In the genomic region with DNA sequence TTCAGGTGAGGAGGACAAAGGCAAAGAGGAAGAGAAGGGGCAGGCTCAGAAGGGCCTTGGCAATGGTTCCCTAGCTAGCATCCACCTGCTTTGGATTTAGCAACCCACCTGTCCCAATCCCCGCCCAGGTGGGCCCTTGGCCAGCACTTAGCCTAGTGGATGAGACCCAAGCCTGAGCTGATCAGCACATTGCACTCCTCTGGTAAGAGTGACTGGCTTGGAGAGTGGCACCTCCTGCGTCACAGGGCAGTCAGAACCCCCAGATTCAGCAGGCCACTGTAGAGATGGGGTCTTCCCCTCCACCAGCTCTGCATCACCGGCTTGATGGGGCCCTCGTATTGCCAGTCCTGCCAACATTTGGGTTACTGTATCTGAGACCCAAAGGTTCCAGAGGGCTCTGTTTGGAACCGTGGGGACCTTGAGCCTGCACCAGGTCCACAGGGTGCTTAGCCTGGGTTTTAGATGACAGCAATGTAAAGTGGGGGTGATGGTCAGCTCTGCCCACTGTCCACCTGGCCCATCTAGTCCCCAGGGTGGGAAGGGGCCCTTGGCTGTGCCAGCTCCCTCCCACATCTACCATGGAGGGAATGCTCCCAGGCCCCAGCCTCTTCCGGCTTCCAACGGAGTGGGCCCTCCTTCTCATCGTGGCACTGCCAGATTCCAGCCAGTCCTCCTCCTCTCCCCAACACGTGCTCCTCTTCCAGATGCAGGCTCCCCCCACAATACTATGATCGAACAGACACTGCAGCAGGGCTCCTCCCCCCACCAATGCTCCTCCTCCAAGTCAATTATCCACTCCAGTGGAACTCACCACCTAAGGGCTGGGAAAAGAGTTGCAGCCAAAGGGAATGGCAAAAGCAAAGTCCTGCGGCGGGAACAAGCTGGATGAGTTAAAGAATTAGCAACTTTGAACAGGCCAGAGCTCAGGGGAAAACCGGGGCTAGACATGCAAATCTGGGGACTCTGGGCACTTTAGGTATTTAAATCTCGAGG, we compare ENCODE assay signal across 22 cellular contexts. TPM values are rescaled to one million over a fixed set of nuclear protein-coding genes. Genes with fewer than 3 reads are reported as not detected.
DNase-seq lines count a peak whose midpoint lies in the region; ATAC-seq, FAIRE-seq and TF ChIP-seq lines count a peak whose summit lies in the region.
"Had no signal": no experiment of that assay in that cellular context is flagged by ENCODE, and none has a peak within 500 bp of the region (broad histone marks: within the 10 kb centered on the region; RNA-seq: fewer than 3 reads in every experiment).

No MANE protein-coding gene starts in this region.

- H3K9me3 ChIP-seq in HepG2 (ENCODE audit: low read length) (no peaks in the 10 kb centered on the region), right lobe of liver (no peaks in the 10 kb centered on the region)
- H3K9me3 ChIP-seq: BE2C, HAP-1, MG63, Peyer's patch had no signal

- CTCF ChIA-PET in HepG2 (lab: Yijun Ruan, JAX; ENCODE audit: low intra/inter-chr PET ratio, low total read pairs) = no interaction called here

- H2BK15ac ChIP-seq in mesendoderm (replicated peaks; ENCODE audit: low read depth) = no peak overlapping the region

- no peak overlapping the region for H3K18ac ChIP-seq in mesendoderm (ENCODE audit: low read length)

- no peak overlapping the region for H3K23ac ChIP-seq in mesendoderm (ENCODE audit: low read length)

- no peak for TF ChIP-seq RAD21 in HepG2 (CRISPR knock-in tag; IDR thresholded peaks at IDR 0.05)

- peaks cover 0 to 31% of the 10 kb centered on the region in 2 experiments; a peak in 3 of 5 replicates for H3K27me3 ChIP-seq in HepG2 (ENCODE audit: control insufficient read depth in 1 of 2, insufficient read depth in 2 of 2, low read length in 2 of 2)
- no peaks in the 10 kb centered on the region for H3K27me3 ChIP-seq in right lobe of liver
- no peaks in the 10 kb centered on the region for H3K27me3 ChIP-seq in mesendoderm (ENCODE audit: insufficient read depth, low read length, poor library complexity)
- H3K27me3 ChIP-seq: BE2C, MG63, Peyer's patch had no signal

- H3K4ac ChIP-seq in mesendoderm (ENCODE audit: low read depth, low read length) = no peak overlapping the region

- no peaks in the 10 kb centered on the region for H3K79me2 ChIP-seq in HepG2 (ENCODE audit: insufficient read depth, low read length)
- H3K79me2 ChIP-seq in mesendoderm (ENCODE audit: control insufficient read depth, insufficient read depth, low read length) = no peaks in the 10 kb centered on the region

- no peaks in the 10 kb centered on the region for H4K20me1 ChIP-seq in HepG2 (ENCODE audit: insufficient read depth, low read length)

- ATAC-seq in HepG2 (peak; percentile 10; the same call in 1 of the 3 replicates), right lobe of liver (no peak), GM18502 (IDR thresholded peaks at IDR 0.05; ENCODE audit: poor library complexity, unreplicated experiment) (no peak), HG03039 (IDR thresholded peaks at IDR 0.05; ENCODE audit: unreplicated experiment) (no peak)
- ATAC-seq: SK-N-SH treated with all-trans-retinoic acid at 6 μM for 48 hours had no signal

- in situ Hi-C loops in HepG2 (cut with HindIII; ENCODE audit: extremely low pct_ligation_motif_present, low pct_unique_long_range_greater_than_20kb) = no loop called here

- TF ChIP-seq CTCF in HepG2 (CRISPR knock-in tag; IDR thresholded peaks at IDR 0.05) (no peak), right lobe of liver (IDR thresholded peaks at IDR 0.05) (no peak)

- H3K36me3 ChIP-seq in HepG2 (replicated peaks in 1 of 2; ENCODE audit: control insufficient read depth in 1 of 2, insufficient read depth in 2 of 2, low read length in 2 of 2) = no peaks in the 10 kb centered on the region
- H3K36me3 ChIP-seq in right lobe of liver = no peaks in the 10 kb centered on the region
- H3K36me3 ChIP-seq in mesendoderm (ENCODE audit: control insufficient read depth, insufficient read depth, low read length) = no peaks in the 10 kb centered on the region
- H3K36me3 ChIP-seq: BE2C, HAP-1, MG63, Peyer's patch had no signal

- DNase-seq in HepG2 (ENCODE audit: low spot score) = no peak
- no peak for DNase-seq in right lobe of liver
- peak; percentile 54 for DNase-seq in NCI-H2029 treated with DMSO at 0.1 percent for 48 hours (lab: John Stamatoyannopoulos, UW)
- peak; percentile 10 for DNase-seq in mesendoderm
- DNase-seq in occipital lobe (lab: John Stamatoyannopoulos, UW) = no peak
- DNase-seq: NCI-H1417, NCI-H1694 treated with DMSO at 0.1 percent for 48 hours, NCI-H226, NCI-H510A treated with DMSO at 0.1 percent for 48 hours, NCI-H748 treated with DMSO at 0.1 percent for 48 hours, Peyer's patch had no signal

- no peak overlapping the region for H3K4me2 ChIP-seq in HepG2 (ENCODE audit: low read depth, low read length)
- H3K4me2 ChIP-seq in mesendoderm (ENCODE audit: low read length) = no peak overlapping the region

- no peak overlapping the region for H2AFZ ChIP-seq in HepG2 (ENCODE audit: low read length)
- H2AFZ ChIP-seq: GM23248 had no signal

- no peak overlapping the region for H3K9ac ChIP-seq in HepG2 (ENCODE audit: insufficient read depth, low read depth, low read length)
- H3K9ac ChIP-seq in mesendoderm (ENCODE audit: low read length) = no peak overlapping the region
- H3K9ac ChIP-seq: GM23248 had no signal

- WGBS in HepG2 (ENCODE audit: low lambda C conversion rate) = 16% methylated on average over 13 of the region's 14 CpGs
- 39% methylated on average over 8 of the region's 14 CpGs for WGBS in right lobe of liver (ENCODE audit: insufficient coverage, low coverage, low lambda C conversion rate, missing lambda C conversion rate)
- no CpG with 5 or more reads among the region's 14 CpGs for WGBS in mesendoderm (ENCODE audit: extremely low coverage, insufficient coverage, low lambda C conversion rate)

- no peak overlapping the region for H3K27ac ChIP-seq in HepG2 (ENCODE audit: extremely low read length, insufficient read depth, low read length)
- no peak overlapping the region for H3K27ac ChIP-seq in right lobe of liver
- H3K27ac ChIP-seq in mesendoderm (ENCODE audit: low read depth, low read length) = no peak overlapping the region
- H3K27ac ChIP-seq: GM23248, Peyer's patch had no signal

- FAIRE-seq in HepG2 (lab: Jason Lieb, UNC) = no peak
- FAIRE-seq: GM12891 had no signal

- H2AK5ac ChIP-seq in mesendoderm (ENCODE audit: low read length) = no peak overlapping the region

- POLR2A ChIA-PET in HepG2 (lab: Yijun Ruan, JAX) = no interaction called here

- H2BK5ac ChIP-seq in mesendoderm (ENCODE audit: low read length) = no peak overlapping the region

- no peak overlapping the region for H3K4me3 ChIP-seq in HepG2 (replicated peaks in 1 of 3; ENCODE audit: insufficient read depth in 1 of 3, low read depth in 2 of 3, low read length in 3 of 3)
- no peak overlapping the region for H3K4me3 ChIP-seq in right lobe of liver
- H3K4me3 ChIP-seq in mesendoderm (ENCODE audit: low read length) = no peak overlapping the region
- H3K4me3 ChIP-seq: GM23248, HAP-1, MG63, Peyer's patch had no signal

- no TSS peak for BruUV-seq in HepG2 (replicated peaks; lab: Mats Ljungman, UMichigan)

- H4K8ac ChIP-seq in mesendoderm (ENCODE audit: low read depth, low read length) = no peak overlapping the region

- TF ChIP-seq EP300 in HepG2 (IDR thresholded peaks at IDR 0.05; ENCODE audit: low read depth in 2 of 2, low read length in 2 of 2) (no peak), HepG2 (CRISPR knock-in tag; IDR thresholded peaks at IDR 0.05; ENCODE audit: borderline replicate concordance) (no peak)

- H3K79me1 ChIP-seq in mesendoderm (ENCODE audit: low read length) = no peaks in the 10 kb centered on the region

- no peak overlapping the region for H4K5ac ChIP-seq in mesendoderm (ENCODE audit: low read length)

- no peak overlapping the region for H2BK120ac ChIP-seq in mesendoderm (ENCODE audit: low read depth, low read length)

- H3K4me1 ChIP-seq in HepG2 (ENCODE audit: insufficient read depth, low read length) (no peaks in the 10 kb centered on the region), right lobe of liver (no peaks in the 10 kb centered on the region), mesendoderm (ENCODE audit: control insufficient read depth, low read depth, low read length) (no peaks in the 10 kb centered on the region)
- H3K4me1 ChIP-seq: BE2C, HAP-1, Peyer's patch had no signal

- intact Hi-C loops in HepG2 (cut with micrococcal nuclease; ENCODE audit: unreplicated experiment) = no loop called here
- intact Hi-C loops in right lobe of liver (cut with DNase I) = no loop called here

- H3K56ac ChIP-seq in mesendoderm (ENCODE audit: low read length) = no peak overlapping the region

- TF ChIP-seq POLR2A in HepG2 (IDR thresholded peaks at IDR 0.05; ENCODE audit: insufficient read depth in 1 of 2, low read depth in 2 of 2, low read length in 2 of 2) = no peak
- TF ChIP-seq POLR2A in right lobe of liver (IDR thresholded peaks at IDR 0.05) = no peak

TF ChIP-seq in HepG2, 621 proteins besides CTCF, POLR2A, EP300 and RAD21 (continues in another document):
- no peak for TF ChIP-seq ZSCAN12 (CRISPR knock-in tag; IDR thresholded peaks at IDR 0.05)

RNA-seq across cellular contexts. Expression of gene LHFPL4, which starts 45.7 kb away (rescaled TPM):
- total RNA-seq in HepG2 (2016; rRNA removed; fragmentation: Illumina TruSeq; extraction: Trizol) (0.02 TPM in 1 of 2 replicates, not detected in the other), right lobe of liver (under 1 TPM in 1 of 6 experiments, not detected in 5; 0.07 TPM), occipital lobe (48.4 TPM)
- not detected in 2 replicates for total RNA-seq in HepG2 (2016; cell fraction: cytosol; rRNA removed; fragmentation: Illumina TruSeq; extraction: Trizol; ENCODE audit: low read depth)
- 0.04 TPM in 1 of 2 replicates, not detected in the other for total RNA-seq in HepG2 (2016; cell fraction: insoluble cytoplasmic fraction; rRNA removed; fragmentation: Illumina TruSeq; extraction: Trizol)
- 0.03 TPM in 1 of 2 replicates, not detected in the other for total RNA-seq in HepG2 (2016; cell fraction: membrane; rRNA removed; fragmentation: Illumina TruSeq; extraction: Trizol)
- not detected in 2 replicates for total RNA-seq in HepG2 (2016; cell fraction: nucleus; rRNA removed; fragmentation: Illumina TruSeq; extraction: Trizol)
- polyA plus RNA-seq in HepG2 (2011; rRNA removed) = 0.03 and 0.05 TPM in 2 replicates
- polyA plus RNA-seq in HepG2 (2011; cell fraction: cytosol; rRNA removed) = 0.03 TPM in 2 replicates
- polyA plus RNA-seq in HepG2 (2011; cell fraction: nucleus; rRNA removed) = 0.08 and 0.09 TPM in 2 replicates
- polyA plus RNA-seq in HepG2 (2012) = 0.05 TPM in 2 replicates
- polyA plus RNA-seq in HepG2 (2016; cell fraction: cytosol; fragmentation: Illumina TruSeq; extraction: Trizol; ENCODE audit: low read depth) = not detected in 2 replicates
- not detected in 2 replicates for polyA plus RNA-seq in HepG2 (2016; cell fraction: insoluble cytoplasmic fraction; fragmentation: Illumina TruSeq; extraction: Trizol; ENCODE audit: low read depth)
- polyA plus RNA-seq in HepG2 (2016; cell fraction: membrane; fragmentation: Illumina TruSeq; extraction: Trizol; ENCODE audit: low read depth) = not detected in 2 replicates
- not detected in 2 replicates for polyA plus RNA-seq in HepG2 (2016; cell fraction: nucleus; fragmentation: Illumina TruSeq; extraction: Trizol; ENCODE audit: insufficient read depth, low read depth)
- 0.04 TPM in 1 of 2 replicates, not detected in the other for polyA minus RNA-seq in HepG2 (2011; rRNA and poly(A)+ RNA removed; ENCODE audit: low replicate concordance)
- polyA minus RNA-seq in HepG2 (2011; cell fraction: cytosol; rRNA and poly(A)+ RNA removed) = 0.10 TPM in 1 of 2 replicates, not detected in the other
- polyA minus RNA-seq in HepG2 (2011; cell fraction: nucleus; rRNA and poly(A)+ RNA removed) = 0.12 TPM in 1 of 2 replicates, not detected in the other
- 1.3 TPM for polyA plus RNA-seq in mesendoderm (2013, experiment 1 of 2)
- polyA plus RNA-seq in mesendoderm (2013, experiment 2 of 2) = 1.4 TPM
- total RNA-seq: A673, G401, GM23248, LHCN-M2 had no signal

Comparison
In these comparisons a context has a peak if more than half of its experiments do, and no peak if none do; other contexts are left out.
1. DNase-seq: peak in NCI-H2029 treated with DMSO at 0.1 percent for 48 hours (single experiment) and mesendoderm (single experiment); none in HepG2 (single experiment), right lobe of liver (0 of 3) and occipital lobe (single experiment).
2. RNA of gene LHFPL4, which starts 45.7 kb away (total RNA-seq): 48.4 TPM in occipital lobe (single experiment); 0.02 to 0.04 TPM in HepG2 and 0.07 TPM in right lobe of liver; every median in the first group is over 10 times any median in the second.